4 cellular contexts compared by ENCODE assay signal in the genomic region with DNA sequence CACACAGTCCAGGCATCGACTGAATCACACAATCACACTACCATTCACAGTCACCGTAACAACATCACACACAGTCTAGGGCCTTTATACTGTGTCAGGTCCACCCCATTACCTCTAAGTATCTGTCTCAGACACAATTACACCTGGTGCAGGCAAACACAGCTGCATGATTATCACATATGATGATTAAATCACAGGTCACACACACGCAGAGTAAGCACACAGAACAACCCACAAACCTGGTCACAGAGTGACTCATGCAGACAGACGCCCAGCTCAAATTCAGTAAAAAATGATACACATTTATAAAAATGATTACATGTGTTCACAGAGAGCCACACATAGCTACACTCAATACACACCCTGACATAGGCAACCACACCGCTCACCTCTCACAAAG.
TF ChIP-seq lines count a peak whose summit lies in the region.

No MANE protein-coding gene starts in this region.

TF ChIP-seq in SK-N-SH, 30 proteins besides CTCF, POLR2A, EP300 and RAD21 (continues in another document):
- TF ChIP-seq GABPA (IDR thresholded peaks at IDR 0.05; ENCODE audit: low read depth) (no peak), POLR2AphosphoS5 (IDR thresholded peaks at IDR 0.05; ENCODE audit: low read depth, low read length) (no peak), JUND (IDR thresholded peaks at IDR 0.05) (no peak), FOSL2 (IDR thresholded peaks at IDR 0.05; ENCODE audit: borderline replicate concordance, low read depth) (no peak), MXI1 (IDR thresholded peaks at IDR 0.05; ENCODE audit: low read depth, low read length) (no peak), TAF1 (IDR thresholded peaks at IDR 0.05; ENCODE audit: borderline replicate concordance, low read depth, low read length) (no peak), TEAD4 (IDR thresholded peaks at IDR 0.05; ENCODE audit: borderline replicate concordance, insufficient read depth) (no peak)
- TF ChIP-seq, protein P1, sequence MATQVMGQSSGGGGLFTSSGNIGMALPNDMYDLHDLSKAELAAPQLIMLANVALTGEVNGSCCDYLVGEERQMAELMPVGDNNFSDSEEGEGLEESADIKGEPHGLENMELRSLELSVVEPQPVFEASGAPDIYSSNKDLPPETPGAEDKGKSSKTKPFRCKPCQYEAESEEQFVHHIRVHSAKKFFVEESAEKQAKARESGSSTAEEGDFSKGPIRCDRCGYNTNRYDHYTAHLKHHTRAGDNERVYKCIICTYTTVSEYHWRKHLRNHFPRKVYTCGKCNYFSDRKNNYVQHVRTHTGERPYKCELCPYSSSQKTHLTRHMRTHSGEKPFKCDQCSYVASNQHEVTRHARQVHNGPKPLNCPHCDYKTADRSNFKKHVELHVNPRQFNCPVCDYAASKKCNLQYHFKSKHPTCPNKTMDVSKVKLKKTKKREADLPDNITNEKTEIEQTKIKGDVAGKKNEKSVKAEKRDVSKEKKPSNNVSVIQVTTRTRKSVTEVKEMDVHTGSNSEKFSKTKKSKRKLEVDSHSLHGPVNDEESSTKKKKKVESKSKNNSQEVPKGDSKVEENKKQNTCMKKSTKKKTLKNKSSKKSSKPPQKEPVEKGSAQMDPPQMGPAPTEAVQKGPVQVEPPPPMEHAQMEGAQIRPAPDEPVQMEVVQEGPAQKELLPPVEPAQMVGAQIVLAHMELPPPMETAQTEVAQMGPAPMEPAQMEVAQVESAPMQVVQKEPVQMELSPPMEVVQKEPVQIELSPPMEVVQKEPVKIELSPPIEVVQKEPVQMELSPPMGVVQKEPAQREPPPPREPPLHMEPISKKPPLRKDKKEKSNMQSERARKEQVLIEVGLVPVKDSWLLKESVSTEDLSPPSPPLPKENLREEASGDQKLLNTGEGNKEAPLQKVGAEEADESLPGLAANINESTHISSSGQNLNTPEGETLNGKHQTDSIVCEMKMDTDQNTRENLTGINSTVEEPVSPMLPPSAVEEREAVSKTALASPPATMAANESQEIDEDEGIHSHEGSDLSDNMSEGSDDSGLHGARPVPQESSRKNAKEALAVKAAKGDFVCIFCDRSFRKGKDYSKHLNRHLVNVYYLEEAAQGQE (IDR thresholded peaks at IDR 0.05; ENCODE audit: low read depth, low read length) = no peak
- TF ChIP-seq, protein P2, sequence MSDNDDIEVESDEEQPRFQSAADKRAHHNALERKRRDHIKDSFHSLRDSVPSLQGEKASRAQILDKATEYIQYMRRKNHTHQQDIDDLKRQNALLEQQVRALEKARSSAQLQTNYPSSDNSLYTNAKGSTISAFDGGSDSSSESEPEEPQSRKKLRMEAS (IDR thresholded peaks at IDR 0.05; ENCODE audit: low read depth) = no peak
- TF ChIP-seq, protein P3, sequence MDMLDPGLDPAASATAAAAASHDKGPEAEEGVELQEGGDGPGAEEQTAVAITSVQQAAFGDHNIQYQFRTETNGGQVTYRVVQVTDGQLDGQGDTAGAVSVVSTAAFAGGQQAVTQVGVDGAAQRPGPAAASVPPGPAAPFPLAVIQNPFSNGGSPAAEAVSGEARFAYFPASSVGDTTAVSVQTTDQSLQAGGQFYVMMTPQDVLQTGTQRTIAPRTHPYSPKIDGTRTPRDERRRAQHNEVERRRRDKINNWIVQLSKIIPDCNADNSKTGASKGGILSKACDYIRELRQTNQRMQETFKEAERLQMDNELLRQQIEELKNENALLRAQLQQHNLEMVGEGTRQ (IDR thresholded peaks at IDR 0.05; ENCODE audit: borderline replicate concordance, low read depth, low read length) = no peak

TF ChIP-seq in SK-N-SH treated with all-trans-retinoic acid at 6 μM for 48 hours, 23 proteins besides CTCF, POLR2A, EP300 and RAD21 (continues in another document):
- TF ChIP-seq TOX (CRISPR knock-in tag; IDR thresholded peaks at IDR 0.05; ENCODE audit: borderline replicate concordance) = no peak
- no peak for TF ChIP-seq SNAI2 (CRISPR knock-in tag; IDR thresholded peaks at IDR 0.05)
- no peak for TF ChIP-seq ZNF8 (CRISPR knock-in tag; IDR thresholded peaks at IDR 0.05)
- TF ChIP-seq PPARA (CRISPR knock-in tag; IDR thresholded peaks at IDR 0.05; ENCODE audit: borderline replicate concordance) = no peak
- no peak for TF ChIP-seq BACH2 (CRISPR knock-in tag; IDR thresholded peaks at IDR 0.05; ENCODE audit: borderline replicate concordance)
- TF ChIP-seq GLIS3 (CRISPR knock-in tag; IDR thresholded peaks at IDR 0.05) = no peak
- TF ChIP-seq, protein P4, sequence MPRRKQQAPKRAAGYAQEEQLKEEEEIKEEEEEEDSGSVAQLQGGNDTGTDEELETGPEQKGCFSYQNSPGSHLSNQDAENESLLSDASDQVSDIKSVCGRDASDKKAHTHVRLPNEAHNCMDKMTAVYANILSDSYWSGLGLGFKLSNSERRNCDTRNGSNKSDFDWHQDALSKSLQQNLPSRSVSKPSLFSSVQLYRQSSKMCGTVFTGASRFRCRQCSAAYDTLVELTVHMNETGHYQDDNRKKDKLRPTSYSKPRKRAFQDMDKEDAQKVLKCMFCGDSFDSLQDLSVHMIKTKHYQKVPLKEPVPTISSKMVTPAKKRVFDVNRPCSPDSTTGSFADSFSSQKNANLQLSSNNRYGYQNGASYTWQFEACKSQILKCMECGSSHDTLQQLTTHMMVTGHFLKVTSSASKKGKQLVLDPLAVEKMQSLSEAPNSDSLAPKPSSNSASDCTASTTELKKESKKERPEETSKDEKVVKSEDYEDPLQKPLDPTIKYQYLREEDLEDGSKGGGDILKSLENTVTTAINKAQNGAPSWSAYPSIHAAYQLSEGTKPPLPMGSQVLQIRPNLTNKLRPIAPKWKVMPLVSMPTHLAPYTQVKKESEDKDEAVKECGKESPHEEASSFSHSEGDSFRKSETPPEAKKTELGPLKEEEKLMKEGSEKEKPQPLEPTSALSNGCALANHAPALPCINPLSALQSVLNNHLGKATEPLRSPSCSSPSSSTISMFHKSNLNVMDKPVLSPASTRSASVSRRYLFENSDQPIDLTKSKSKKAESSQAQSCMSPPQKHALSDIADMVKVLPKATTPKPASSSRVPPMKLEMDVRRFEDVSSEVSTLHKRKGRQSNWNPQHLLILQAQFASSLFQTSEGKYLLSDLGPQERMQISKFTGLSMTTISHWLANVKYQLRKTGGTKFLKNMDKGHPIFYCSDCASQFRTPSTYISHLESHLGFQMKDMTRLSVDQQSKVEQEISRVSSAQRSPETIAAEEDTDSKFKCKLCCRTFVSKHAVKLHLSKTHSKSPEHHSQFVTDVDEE (CRISPR knock-in tag; IDR thresholded peaks at IDR 0.05) = no peak
- no peak for TF ChIP-seq ZNF565 (CRISPR knock-in tag; conservative IDR thresholded peaks at IDR 0.05; ENCODE audit: low read depth)
- no peak for TF ChIP-seq ZFP30 (CRISPR knock-in tag; IDR thresholded peaks at IDR 0.05)
- TF ChIP-seq, protein P5, sequence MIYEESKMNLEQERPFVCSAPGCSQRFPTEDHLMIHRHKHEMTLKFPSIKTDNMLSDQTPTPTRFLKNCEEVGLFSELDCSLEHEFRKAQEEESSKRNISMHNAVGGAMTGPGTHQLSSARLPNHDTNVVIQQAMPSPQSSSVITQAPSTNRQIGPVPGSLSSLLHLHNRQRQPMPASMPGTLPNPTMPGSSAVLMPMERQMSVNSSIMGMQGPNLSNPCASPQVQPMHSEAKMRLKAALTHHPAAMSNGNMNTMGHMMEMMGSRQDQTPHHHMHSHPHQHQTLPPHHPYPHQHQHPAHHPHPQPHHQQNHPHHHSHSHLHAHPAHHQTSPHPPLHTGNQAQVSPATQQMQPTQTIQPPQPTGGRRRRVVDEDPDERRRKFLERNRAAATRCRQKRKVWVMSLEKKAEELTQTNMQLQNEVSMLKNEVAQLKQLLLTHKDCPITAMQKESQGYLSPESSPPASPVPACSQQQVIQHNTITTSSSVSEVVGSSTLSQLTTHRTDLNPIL (CRISPR knock-in tag; IDR thresholded peaks at IDR 0.05; ENCODE audit: low read depth) = no peak
- TF ChIP-seq ZC3H10 (CRISPR knock-in tag; IDR thresholded peaks at IDR 0.05) = no peak
- TF ChIP-seq ARNTL (CRISPR knock-in tag; IDR thresholded peaks at IDR 0.05; ENCODE audit: borderline replicate concordance, low read depth) = no peak

TF ChIP-seq in endothelial cell of umbilical vein, 7 proteins besides CTCF, POLR2A, EP300 and RAD21:
- TF ChIP-seq MYC (IDR thresholded peaks at IDR 0.05; ENCODE audit: low read depth, low read length) = no peak
- no peak for TF ChIP-seq FOS (IDR thresholded peaks at IDR 0.05; ENCODE audit: borderline replicate concordance, insufficient read depth, low read length)
- no peak for TF ChIP-seq EZH2 (IDR thresholded peaks at IDR 0.05; ENCODE audit: borderline replicate concordance, low read depth, low read length, severe bottlenecking)
- TF ChIP-seq POLR2AphosphoS5 (IDR thresholded peaks at IDR 0.05; ENCODE audit: insufficient read depth, low read depth, low read length) = no peak
- no peak for TF ChIP-seq GATA2 (IDR thresholded peaks at IDR 0.05; ENCODE audit: insufficient read depth, insufficient read length, low read depth, low read length)
- TF ChIP-seq JUN (IDR thresholded peaks at IDR 0.05; ENCODE audit: borderline replicate concordance, insufficient read depth, insufficient read length, low read depth) = no peak
- TF ChIP-seq, protein P2 (IDR thresholded peaks at IDR 0.05; ENCODE audit: insufficient read depth, insufficient read length) = no peak

TF ChIP-seq in HEK293T, 16 proteins besides CTCF, POLR2A, EP300 and RAD21:
- TF ChIP-seq ELF4 (IDR thresholded peaks at IDR 0.05) (no peak), LEF1 (IDR thresholded peaks at IDR 0.05; ENCODE audit: borderline replicate concordance) (no peak), L3MBTL2 (conservative IDR thresholded peaks at IDR 0.05) (no peak), SP1 (IDR thresholded peaks at IDR 0.05) (no peak), FOXA1 (IDR thresholded peaks at IDR 0.05) (no peak), NFRKB (IDR thresholded peaks at IDR 0.05) (no peak)
TF ChIP-seq in HEK293T: peak in this region for 0.
